In the genomic region with DNA sequence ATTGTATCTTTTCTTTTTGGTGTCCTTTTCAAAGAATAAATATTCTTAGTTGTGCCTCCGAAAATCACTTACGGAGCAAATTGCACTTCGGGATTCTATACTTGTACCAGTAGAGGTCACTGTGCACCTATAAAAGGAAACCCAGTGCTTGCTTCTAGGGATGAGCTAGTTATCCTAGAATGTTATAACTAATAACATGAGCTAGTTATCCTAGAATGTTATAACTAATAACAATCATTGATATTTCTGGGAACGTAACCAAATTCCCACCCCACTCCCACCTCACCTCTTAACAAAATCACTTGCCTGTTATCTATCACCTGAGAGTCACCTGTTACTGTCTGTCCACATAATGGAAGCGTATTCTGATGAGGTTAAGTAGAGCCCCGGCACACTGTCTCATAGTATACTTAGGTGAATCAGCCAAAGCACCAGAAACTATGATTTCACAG, we compare ENCODE assay signal across 1 cellular context.
TF ChIP-seq lines count a peak whose summit lies in the region.

No MANE protein-coding gene starts in this region.

TF ChIP-seq in HepG2, 621 proteins besides CTCF, POLR2A, EP300 and RAD21 (continued from another document):
- TF ChIP-seq, protein P1, sequence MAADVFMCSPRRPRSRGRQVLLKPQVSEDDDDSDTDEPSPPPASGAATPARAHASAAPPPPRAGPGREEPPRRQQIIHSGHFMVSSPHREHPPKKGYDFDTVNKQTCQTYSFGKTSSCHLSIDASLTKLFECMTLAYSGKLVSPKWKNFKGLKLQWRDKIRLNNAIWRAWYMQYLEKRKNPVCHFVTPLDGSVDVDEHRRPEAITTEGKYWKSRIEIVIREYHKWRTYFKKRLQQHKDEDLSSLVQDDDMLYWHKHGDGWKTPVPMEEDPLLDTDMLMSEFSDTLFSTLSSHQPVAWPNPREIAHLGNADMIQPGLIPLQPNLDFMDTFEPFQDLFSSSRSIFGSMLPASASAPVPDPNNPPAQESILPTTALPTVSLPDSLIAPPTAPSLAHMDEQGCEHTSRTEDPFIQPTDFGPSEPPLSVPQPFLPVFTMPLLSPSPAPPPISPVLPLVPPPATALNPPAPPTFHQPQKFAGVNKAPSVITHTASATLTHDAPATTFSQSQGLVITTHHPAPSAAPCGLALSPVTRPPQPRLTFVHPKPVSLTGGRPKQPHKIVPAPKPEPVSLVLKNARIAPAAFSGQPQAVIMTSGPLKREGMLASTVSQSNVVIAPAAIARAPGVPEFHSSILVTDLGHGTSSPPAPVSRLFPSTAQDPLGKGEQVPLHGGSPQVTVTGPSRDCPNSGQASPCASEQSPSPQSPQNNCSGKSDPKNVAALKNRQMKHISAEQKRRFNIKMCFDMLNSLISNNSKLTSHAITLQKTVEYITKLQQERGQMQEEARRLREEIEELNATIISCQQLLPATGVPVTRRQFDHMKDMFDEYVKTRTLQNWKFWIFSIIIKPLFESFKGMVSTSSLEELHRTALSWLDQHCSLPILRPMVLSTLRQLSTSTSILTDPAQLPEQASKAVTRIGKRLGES (CRISPR knock-in tag; IDR thresholded peaks at IDR 0.05; ENCODE audit: borderline replicate concordance) = 0 out of 2 replicates have a peak, but pooled peaks have one; percentile 3
- peak; percentile 85 for TF ChIP-seq STAG1 (CRISPR knock-in tag; IDR thresholded peaks at IDR 0.05)
- TF ChIP-seq, protein P2, sequence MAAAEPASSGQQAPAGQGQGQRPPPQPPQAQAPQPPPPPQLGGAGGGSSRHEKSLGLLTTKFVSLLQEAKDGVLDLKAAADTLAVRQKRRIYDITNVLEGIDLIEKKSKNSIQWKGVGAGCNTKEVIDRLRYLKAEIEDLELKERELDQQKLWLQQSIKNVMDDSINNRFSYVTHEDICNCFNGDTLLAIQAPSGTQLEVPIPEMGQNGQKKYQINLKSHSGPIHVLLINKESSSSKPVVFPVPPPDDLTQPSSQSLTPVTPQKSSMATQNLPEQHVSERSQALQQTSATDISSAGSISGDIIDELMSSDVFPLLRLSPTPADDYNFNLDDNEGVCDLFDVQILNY (CRISPR knock-in tag; conservative IDR thresholded peaks at IDR 0.05) = no peak
- 0 out of 2 replicates have a peak, but pooled peaks have one; percentile 15 for TF ChIP-seq HMG20A (CRISPR knock-in tag; IDR thresholded peaks at IDR 0.05; ENCODE audit: borderline replicate concordance)
- TF ChIP-seq, protein P3, sequence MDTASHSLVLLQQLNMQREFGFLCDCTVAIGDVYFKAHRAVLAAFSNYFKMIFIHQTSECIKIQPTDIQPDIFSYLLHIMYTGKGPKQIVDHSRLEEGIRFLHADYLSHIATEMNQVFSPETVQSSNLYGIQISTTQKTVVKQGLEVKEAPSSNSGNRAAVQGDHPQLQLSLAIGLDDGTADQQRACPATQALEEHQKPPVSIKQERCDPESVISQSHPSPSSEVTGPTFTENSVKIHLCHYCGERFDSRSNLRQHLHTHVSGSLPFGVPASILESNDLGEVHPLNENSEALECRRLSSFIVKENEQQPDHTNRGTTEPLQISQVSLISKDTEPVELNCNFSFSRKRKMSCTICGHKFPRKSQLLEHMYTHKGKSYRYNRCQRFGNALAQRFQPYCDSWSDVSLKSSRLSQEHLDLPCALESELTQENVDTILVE (CRISPR knock-in tag; IDR thresholded peaks at IDR 0.05) = no peak
- peak; percentile 12 to 34; a peak in 1 of 4 replicates for TF ChIP-seq MAFK (conservative IDR thresholded peaks at IDR 0.05 in 1 of 2, IDR thresholded peaks at IDR 0.05 in 1 of 2; ENCODE audit: low read length in 2 of 2)
- TF ChIP-seq, protein P4, sequence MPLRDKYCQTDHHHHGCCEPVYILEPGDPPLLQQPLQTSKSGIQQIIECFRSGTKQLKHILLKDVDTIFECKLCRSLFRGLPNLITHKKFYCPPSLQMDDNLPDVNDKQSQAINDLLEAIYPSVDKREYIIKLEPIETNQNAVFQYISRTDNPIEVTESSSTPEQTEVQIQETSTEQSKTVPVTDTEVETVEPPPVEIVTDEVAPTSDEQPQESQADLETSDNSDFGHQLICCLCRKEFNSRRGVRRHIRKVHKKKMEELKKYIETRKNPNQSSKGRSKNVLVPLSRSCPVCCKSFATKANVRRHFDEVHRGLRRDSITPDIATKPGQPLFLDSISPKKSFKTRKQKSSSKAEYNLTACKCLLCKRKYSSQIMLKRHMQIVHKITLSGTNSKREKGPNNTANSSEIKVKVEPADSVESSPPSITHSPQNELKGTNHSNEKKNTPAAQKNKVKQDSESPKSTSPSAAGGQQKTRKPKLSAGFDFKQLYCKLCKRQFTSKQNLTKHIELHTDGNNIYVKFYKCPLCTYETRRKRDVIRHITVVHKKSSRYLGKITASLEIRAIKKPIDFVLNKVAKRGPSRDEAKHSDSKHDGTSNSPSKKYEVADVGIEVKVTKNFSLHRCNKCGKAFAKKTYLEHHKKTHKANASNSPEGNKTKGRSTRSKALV (CRISPR knock-in tag; IDR thresholded peaks at IDR 0.05) = 0 out of 2 replicates have a peak, but pooled peaks have one; percentile 24
- no peak for TF ChIP-seq IKZF4 (CRISPR knock-in tag; IDR thresholded peaks at IDR 0.05; ENCODE audit: borderline replicate concordance, low read depth, not compliant biosample characterization)
- no peak for TF ChIP-seq NBN (conservative IDR thresholded peaks at IDR 0.05)
- 0 out of 2 replicates have a peak, but pooled peaks have one; percentile 34 for TF ChIP-seq ZSCAN9 (CRISPR knock-in tag; IDR thresholded peaks at IDR 0.05; ENCODE audit: borderline replicate concordance)
- TF ChIP-seq ATRX (CRISPR knock-in tag; IDR thresholded peaks at IDR 0.05; ENCODE audit: borderline replicate concordance) = no peak
- TF ChIP-seq SMAD3 (CRISPR knock-in tag; IDR thresholded peaks at IDR 0.05) = no peak
- TF ChIP-seq DMAP1 (CRISPR knock-in tag; IDR thresholded peaks at IDR 0.05) = no peak
- TF ChIP-seq, protein P5, sequence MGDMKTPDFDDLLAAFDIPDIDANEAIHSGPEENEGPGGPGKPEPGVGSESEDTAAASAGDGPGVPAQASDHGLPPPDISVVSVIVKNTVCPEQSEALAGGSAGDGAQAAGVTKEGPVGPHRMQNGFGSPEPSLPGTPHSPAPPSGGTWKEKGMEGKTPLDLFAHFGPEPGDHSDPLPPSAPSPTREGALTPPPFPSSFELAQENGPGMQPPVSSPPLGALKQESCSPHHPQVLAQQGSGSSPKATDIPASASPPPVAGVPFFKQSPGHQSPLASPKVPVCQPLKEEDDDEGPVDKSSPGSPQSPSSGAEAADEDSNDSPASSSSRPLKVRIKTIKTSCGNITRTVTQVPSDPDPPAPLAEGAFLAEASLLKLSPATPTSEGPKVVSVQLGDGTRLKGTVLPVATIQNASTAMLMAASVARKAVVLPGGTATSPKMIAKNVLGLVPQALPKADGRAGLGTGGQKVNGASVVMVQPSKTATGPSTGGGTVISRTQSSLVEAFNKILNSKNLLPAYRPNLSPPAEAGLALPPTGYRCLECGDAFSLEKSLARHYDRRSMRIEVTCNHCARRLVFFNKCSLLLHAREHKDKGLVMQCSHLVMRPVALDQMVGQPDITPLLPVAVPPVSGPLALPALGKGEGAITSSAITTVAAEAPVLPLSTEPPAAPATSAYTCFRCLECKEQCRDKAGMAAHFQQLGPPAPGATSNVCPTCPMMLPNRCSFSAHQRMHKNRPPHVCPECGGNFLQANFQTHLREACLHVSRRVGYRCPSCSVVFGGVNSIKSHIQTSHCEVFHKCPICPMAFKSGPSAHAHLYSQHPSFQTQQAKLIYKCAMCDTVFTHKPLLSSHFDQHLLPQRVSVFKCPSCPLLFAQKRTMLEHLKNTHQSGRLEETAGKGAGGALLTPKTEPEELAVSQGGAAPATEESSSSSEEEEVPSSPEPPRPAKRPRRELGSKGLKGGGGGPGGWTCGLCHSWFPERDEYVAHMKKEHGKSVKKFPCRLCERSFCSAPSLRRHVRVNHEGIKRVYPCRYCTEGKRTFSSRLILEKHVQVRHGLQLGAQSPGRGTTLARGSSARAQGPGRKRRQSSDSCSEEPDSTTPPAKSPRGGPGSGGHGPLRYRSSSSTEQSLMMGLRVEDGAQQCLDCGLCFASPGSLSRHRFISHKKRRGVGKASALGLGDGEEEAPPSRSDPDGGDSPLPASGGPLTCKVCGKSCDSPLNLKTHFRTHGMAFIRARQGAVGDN (CRISPR knock-in tag; IDR thresholded peaks at IDR 0.05) = no peak
- no peak for TF ChIP-seq NR2C2 (CRISPR knock-in tag; IDR thresholded peaks at IDR 0.05; ENCODE audit: borderline replicate concordance)
- no peak for TF ChIP-seq ZNF607 (CRISPR knock-in tag; IDR thresholded peaks at IDR 0.05; ENCODE audit: borderline replicate concordance)
- TF ChIP-seq, protein P6, sequence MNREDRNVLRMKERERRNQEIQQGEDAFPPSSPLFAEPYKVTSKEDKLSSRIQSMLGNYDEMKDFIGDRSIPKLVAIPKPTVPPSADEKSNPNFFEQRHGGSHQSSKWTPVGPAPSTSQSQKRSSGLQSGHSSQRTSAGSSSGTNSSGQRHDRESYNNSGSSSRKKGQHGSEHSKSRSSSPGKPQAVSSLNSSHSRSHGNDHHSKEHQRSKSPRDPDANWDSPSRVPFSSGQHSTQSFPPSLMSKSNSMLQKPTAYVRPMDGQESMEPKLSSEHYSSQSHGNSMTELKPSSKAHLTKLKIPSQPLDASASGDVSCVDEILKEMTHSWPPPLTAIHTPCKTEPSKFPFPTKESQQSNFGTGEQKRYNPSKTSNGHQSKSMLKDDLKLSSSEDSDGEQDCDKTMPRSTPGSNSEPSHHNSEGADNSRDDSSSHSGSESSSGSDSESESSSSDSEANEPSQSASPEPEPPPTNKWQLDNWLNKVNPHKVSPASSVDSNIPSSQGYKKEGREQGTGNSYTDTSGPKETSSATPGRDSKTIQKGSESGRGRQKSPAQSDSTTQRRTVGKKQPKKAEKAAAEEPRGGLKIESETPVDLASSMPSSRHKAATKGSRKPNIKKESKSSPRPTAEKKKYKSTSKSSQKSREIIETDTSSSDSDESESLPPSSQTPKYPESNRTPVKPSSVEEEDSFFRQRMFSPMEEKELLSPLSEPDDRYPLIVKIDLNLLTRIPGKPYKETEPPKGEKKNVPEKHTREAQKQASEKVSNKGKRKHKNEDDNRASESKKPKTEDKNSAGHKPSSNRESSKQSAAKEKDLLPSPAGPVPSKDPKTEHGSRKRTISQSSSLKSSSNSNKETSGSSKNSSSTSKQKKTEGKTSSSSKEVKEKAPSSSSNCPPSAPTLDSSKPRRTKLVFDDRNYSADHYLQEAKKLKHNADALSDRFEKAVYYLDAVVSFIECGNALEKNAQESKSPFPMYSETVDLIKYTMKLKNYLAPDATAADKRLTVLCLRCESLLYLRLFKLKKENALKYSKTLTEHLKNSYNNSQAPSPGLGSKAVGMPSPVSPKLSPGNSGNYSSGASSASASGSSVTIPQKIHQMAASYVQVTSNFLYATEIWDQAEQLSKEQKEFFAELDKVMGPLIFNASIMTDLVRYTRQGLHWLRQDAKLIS (CRISPR knock-in tag; IDR thresholded peaks at IDR 0.05) = no peak
- no peak for TF ChIP-seq ZNF335 (CRISPR knock-in tag; IDR thresholded peaks at IDR 0.05)
- TF ChIP-seq ZNF292 (CRISPR knock-in tag; IDR thresholded peaks at IDR 0.05; ENCODE audit: borderline replicate concordance, low read depth) = no peak
- no peak for TF ChIP-seq KAT7 (CRISPR knock-in tag; IDR thresholded peaks at IDR 0.05; ENCODE audit: borderline replicate concordance)
- TF ChIP-seq RXRB (CRISPR knock-in tag; IDR thresholded peaks at IDR 0.05; ENCODE audit: borderline replicate concordance) = no peak
- TF ChIP-seq ZNF180 (CRISPR knock-in tag; IDR thresholded peaks at IDR 0.05; ENCODE audit: borderline replicate concordance, low read depth) = no peak
- TF ChIP-seq, protein P7, sequence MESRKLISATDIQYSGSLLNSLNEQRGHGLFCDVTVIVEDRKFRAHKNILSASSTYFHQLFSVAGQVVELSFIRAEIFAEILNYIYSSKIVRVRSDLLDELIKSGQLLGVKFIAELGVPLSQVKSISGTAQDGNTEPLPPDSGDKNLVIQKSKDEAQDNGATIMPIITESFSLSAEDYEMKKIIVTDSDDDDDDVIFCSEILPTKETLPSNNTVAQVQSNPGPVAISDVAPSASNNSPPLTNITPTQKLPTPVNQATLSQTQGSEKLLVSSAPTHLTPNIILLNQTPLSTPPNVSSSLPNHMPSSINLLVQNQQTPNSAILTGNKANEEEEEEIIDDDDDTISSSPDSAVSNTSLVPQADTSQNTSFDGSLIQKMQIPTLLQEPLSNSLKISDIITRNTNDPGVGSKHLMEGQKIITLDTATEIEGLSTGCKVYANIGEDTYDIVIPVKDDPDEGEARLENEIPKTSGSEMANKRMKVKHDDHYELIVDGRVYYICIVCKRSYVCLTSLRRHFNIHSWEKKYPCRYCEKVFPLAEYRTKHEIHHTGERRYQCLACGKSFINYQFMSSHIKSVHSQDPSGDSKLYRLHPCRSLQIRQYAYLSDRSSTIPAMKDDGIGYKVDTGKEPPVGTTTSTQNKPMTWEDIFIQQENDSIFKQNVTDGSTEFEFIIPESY (CRISPR knock-in tag; IDR thresholded peaks at IDR 0.05) = no peak
- no peak for TF ChIP-seq ARNT (IDR thresholded peaks at IDR 0.05)
